Comparison of ENCODE assay signal across 33 cellular contexts in genomic region chrX:31934842-31935241, GRCh38.
"Had no signal": no experiment of that assay in that cellular context is flagged by ENCODE, and none has a peak within 500 bp of the region (broad histone marks: within the 10 kb centered on the region; RNA-seq: fewer than 3 reads in every experiment).

No MANE protein-coding gene starts in this region.

- H3K4me1 ChIP-seq: adrenal gland, Peyer's patch had no signal

- H3K4me3 ChIP-seq: adrenal gland, Peyer's patch had no signal

- FAIRE-seq: bronchial epithelial cell had no signal

- H3K27ac ChIP-seq: adrenal gland, KMS-11, Peyer's patch, VCaP had no signal

- H3K4me2 ChIP-seq: KMS-11 had no signal

- DNase-seq: activated B cell treated with CpG ODN at 0.5 μM for 24 hours; activated CD4-positive, alpha-beta memory T cell treated with anti-CD3 and anti-CD28 coated beads for 36 hours; activated CD4-positive, alpha-beta T cell treated with anti-CD3 and anti-CD28 coated beads for 4 hours; activated CD4-positive, alpha-beta T cell treated with anti-CD3 and anti-CD28 coated beads, Interleukin-2, amount 50 U/mL, for 1 hour; activated CD4-positive, CD25-positive, alpha-beta regulatory T cell treated with anti-CD3 and anti-CD28 coated beads, Interleukin-2, amount 50 U/mL, for 72 hours; activated CD8-positive, alpha-beta memory T cell treated with anti-CD3 and anti-CD28 coated beads, Interleukin-2, amount 50 U/mL, for 4 hours; activated gamma-delta T cell treated with Interleukin-2 at 50 U/mL for 16 hours; activated naive CD4-positive, alpha-beta T cell treated with anti-CD3 and anti-CD28 coated beads for 36 hours; activated T-cell treated with anti-CD3 and anti-CD28 coated beads for 4 hours; activated T-cell treated with anti-CD3 and anti-CD28 coated beads, Interleukin-2, amount 50 U/mL, for 4 hours; adrenal gland; caudate nucleus; MM.1S; MV-4-11; NCI-H1092; NCI-H1436 treated with DMSO at 0.1 percent for 48 hours; NCI-H1694 treated with DMSO at 0.1 percent for 48 hours; NCI-H2029; NCI-H510A; NCI-H69; NCI-H82; PC-3; Peyer's patch; RPMI8226; SHP77 treated with DMSO at 0.1 percent for 48 hours; T-cell; T-helper 17 cell; T-helper 9 cell had no signal

- H3K9me3 ChIP-seq: adrenal gland, Peyer's patch had no signal

- H3K27me3 ChIP-seq: adrenal gland, Peyer's patch had no signal

- H3K36me3 ChIP-seq: adrenal gland, Peyer's patch had no signal

- ATAC-seq: activated naive CD4-positive, alpha-beta T cell treated with anti-CD3 and anti-CD28 coated beads, Interleukin-2, amount 50 U/mL, for 72 hours; activated T-cell treated with anti-CD3 and anti-CD28 coated beads, Interleukin-2, amount 50 U/mL, for 4 hours; PC-3; SK-N-SH treated with all-trans-retinoic acid at 6 μM for 48 hours; T-cell; T-helper 17 cell had no signal

- H3K9ac ChIP-seq: KMS-11 had no signal
